Comparison of ENCODE assay signal across 8 cellular contexts in the genomic region with DNA sequence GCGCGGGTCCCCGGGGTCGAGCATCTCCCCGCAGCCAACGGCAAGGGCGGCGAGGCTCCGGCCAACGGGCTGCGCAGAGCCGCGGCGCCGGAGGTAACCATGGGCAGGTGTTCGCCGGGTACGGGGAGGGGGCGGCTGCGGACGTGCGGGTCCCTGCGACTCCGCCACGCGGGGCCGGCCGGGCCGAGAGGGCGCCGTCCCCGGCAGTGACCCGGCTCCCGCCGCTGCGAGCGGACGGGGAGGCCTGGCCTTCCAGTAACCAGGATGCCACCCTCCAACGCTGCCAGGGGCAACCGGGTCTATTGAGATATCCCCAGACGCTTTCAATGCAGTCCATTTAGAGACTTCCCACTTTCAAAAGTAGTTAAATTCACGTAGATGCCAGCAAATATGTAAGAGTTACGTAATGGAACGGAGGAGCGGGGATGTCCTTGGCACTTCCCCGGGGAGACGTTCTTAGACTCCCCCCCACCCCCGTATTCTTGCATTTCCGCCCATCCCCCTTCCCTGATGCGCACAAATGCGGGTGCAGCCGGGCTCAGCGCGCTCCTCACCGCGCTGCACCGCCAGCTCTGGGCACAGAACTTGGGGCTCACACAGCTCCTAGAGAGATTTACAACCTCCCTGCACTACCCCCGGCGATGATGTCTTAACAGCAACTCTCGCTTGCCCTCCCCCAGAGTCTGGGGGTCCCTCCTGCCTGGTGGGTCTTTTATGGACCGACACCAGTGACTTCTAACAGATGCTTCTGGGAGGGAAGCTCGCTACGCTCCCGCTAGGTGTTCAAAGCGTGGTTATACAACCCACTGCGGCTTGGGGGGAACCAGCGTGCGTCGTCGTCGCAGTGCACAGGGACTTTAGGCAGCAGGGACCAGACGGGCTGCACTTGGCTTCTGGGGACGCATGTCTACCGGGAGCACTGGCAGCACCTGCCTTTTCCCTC. TPM values are rescaled to one million over a fixed set of nuclear protein-coding genes. Genes with fewer than 3 reads are reported as not detected.
DNase-seq lines count a peak whose midpoint lies in the region; ATAC-seq and TF ChIP-seq lines count a peak whose summit lies in the region.

No MANE protein-coding gene starts in this region.

- no peaks in the 10 kb centered on the region for H3K36me3 Mint-ChIP-seq in IgD-negative memory B cell
- H3K36me3 Mint-ChIP-seq in activated T-helper 2 cell treated with anti-CD3 and anti-CD28 coated beads, Interferon-gamma antibody, Interleukin-2, Interleukin-4, amounts not matched to agents 10 μg/mL and 5 μg/mL and 100 μg/mL, durations not matched to agents 14 hours and 24 hours and 36 hours (ENCODE audit: low read depth) = peaks cover 17% of the 10 kb centered on the region

- ATAC-seq in GM19351 (IDR thresholded peaks at IDR 0.05; ENCODE audit: unreplicated experiment) = peak; percentile 12
- peak in 7 of 8 donors; percentile 34 to 79 (median 42) for ATAC-seq in heart right ventricle

- peak overlapping the region; percentile 88 to 95 (median 92) for H3K27ac Mint-ChIP-seq in IgD-negative memory B cell
- peak overlapping the region; percentile 86 for H3K27ac Mint-ChIP-seq in activated T-helper 2 cell treated with anti-CD3 and anti-CD28 coated beads, Interferon-gamma antibody, Interleukin-2, Interleukin-4, amounts not matched to agents 10 μg/mL and 5 μg/mL and 100 μg/mL, durations not matched to agents 14 hours and 24 hours and 36 hours

- H3K27me3 ChIP-seq in BE2C (peaks cover 14% of the 10 kb centered on the region; the same call in 1 of the 2 replicates), heart right ventricle (peaks cover 0 to 52% (median 39%) of the 10 kb centered on the region in 7 donors)

- peaks cover 6% of the 10 kb centered on the region for H3K27me3 Mint-ChIP-seq in IgD-negative memory B cell
- peaks cover 21% of the 10 kb centered on the region for H3K27me3 Mint-ChIP-seq in activated T-helper 2 cell treated with anti-CD3 and anti-CD28 coated beads, Interferon-gamma antibody, Interleukin-2, Interleukin-4, amounts not matched to agents 10 μg/mL and 5 μg/mL and 100 μg/mL, durations not matched to agents 14 hours and 24 hours and 36 hours (ENCODE audit: low read depth)

- H3K27ac ChIP-seq in heart right ventricle = peak overlapping the region in 5 of 10 donors; percentile 10 to 65 (median 42)

- 5 to 6% methylated on average over 72 to 74 of the region's 74 CpGs for WGBS in heart right ventricle, 2 donors

- H3K36me3 ChIP-seq in BE2C (no peaks in the 10 kb centered on the region; the same call in 1 of the 2 replicates), heart right ventricle (no peaks in the 10 kb centered on the region)

- H3K9me3 ChIP-seq in BE2C = no peaks in the 10 kb centered on the region; the same call in 1 of the 2 replicates
- H3K9me3 ChIP-seq in heart right ventricle = no peaks in the 10 kb centered on the region

- DNase-seq in BE2C = no peak
- no peak for DNase-seq in activated T-helper 2 cell treated with anti-CD3 and anti-CD28 coated beads, Interferon-gamma antibody, Interleukin-2, Interleukin-4, amounts not matched to agents 10 μg/mL and 5 μg/mL and 100 μg/mL, durations not matched to agents 14 hours and 24 hours and 36 hours (ENCODE audit: low spot score)
- DNase-seq in heart right ventricle = peak in 1 of 2 donors; percentile 10
- no peak for DNase-seq in retinal pigment epithelial cell (ENCODE audit: low read depth)
- DNase-seq in SHP77 treated with DMSO at 0.1 percent for 48 hours (lab: John Stamatoyannopoulos, UW) = no peak
- no peak for DNase-seq in NK-92 treated with Interleukin-12 subunit alpha and Interleukin-12 subunit beta, amount 100 ng/mL, for 24 hours (lab: John Stamatoyannopoulos, UW)

- H3K4me3 ChIP-seq in BE2C (ENCODE audit: low read depth, low read length) (peak overlapping the region; percentile 51), heart right ventricle (peak overlapping the region; percentile 44 to 70 (median 56)), retinal pigment epithelial cell (ENCODE audit: low read length) (peak overlapping the region; percentile 35)

- H3K9me3 Mint-ChIP-seq in IgD-negative memory B cell = no peaks in the 10 kb centered on the region
- H3K9me3 Mint-ChIP-seq in activated T-helper 2 cell treated with anti-CD3 and anti-CD28 coated beads, Interferon-gamma antibody, Interleukin-2, Interleukin-4, amounts not matched to agents 10 μg/mL and 5 μg/mL and 100 μg/mL, durations not matched to agents 14 hours and 24 hours and 36 hours = peaks cover 7% of the 10 kb centered on the region

- intact Hi-C loops in activated T-helper 2 cell treated with anti-CD3 and anti-CD28 coated beads, Interferon-gamma antibody, Interleukin-2, Interleukin-4, amounts not matched to agents 10 μg/mL and 5 μg/mL and 100 μg/mL, durations not matched to agents 14 hours and 24 hours and 36 hours (cut with micrococcal nuclease) = loop anchor here (5.0 to 10.0 kb wide), 3 partner anchors 103 to 783 kb away; a partner anchor contains a TSS
- intact Hi-C loops in heart right ventricle (cut with DNase I) = loop anchor here in 1 of 10 donors (10.0 kb wide), 1 partner anchor 100 kb away; a partner anchor contains a TSS

- peaks cover 14% of the 10 kb centered on the region for H3K4me1 ChIP-seq in BE2C
- H3K4me1 ChIP-seq in heart right ventricle = peaks cover 0 to 24% (median 3%) of the 10 kb centered on the region in 9 donors

- TF ChIP-seq CTCF in BE2C (IDR thresholded peaks at IDR 0.05; ENCODE audit: low read depth, low read length) (no peak), heart right ventricle (IDR thresholded peaks at IDR 0.05) (no peak), retinal pigment epithelial cell (conservative IDR thresholded peaks at IDR 0.05; ENCODE audit: low read depth, low read length) (no peak)

- peaks cover 38 to 45% (median 39%) of the 10 kb centered on the region in 3 donors for H3K4me1 Mint-ChIP-seq in IgD-negative memory B cell
- peaks cover 37% of the 10 kb centered on the region for H3K4me1 Mint-ChIP-seq in activated T-helper 2 cell treated with anti-CD3 and anti-CD28 coated beads, Interferon-gamma antibody, Interleukin-2, Interleukin-4, amounts not matched to agents 10 μg/mL and 5 μg/mL and 100 μg/mL, durations not matched to agents 14 hours and 24 hours and 36 hours (ENCODE audit: low read depth)

- H3K4me3 Mint-ChIP-seq in IgD-negative memory B cell = peak overlapping the region; percentile 91 to 98 (median 95)
- H3K4me3 Mint-ChIP-seq in activated T-helper 2 cell treated with anti-CD3 and anti-CD28 coated beads, Interferon-gamma antibody, Interleukin-2, Interleukin-4, amounts not matched to agents 10 μg/mL and 5 μg/mL and 100 μg/mL, durations not matched to agents 14 hours and 24 hours and 36 hours (ENCODE audit: low read depth) = peak overlapping the region; percentile 88

RNA-seq across cellular contexts. Expression of a gene that starts 0.7 kb away (rescaled TPM):
- 4.8 TPM for polyA plus RNA-seq in BE2C (2012; ENCODE audit: insufficient read depth, insufficient read length, low read depth)
- 3.1 TPM for polyA plus RNA-seq in IgD-negative memory B cell
- total RNA-seq in activated T-helper 2 cell treated with anti-CD3 and anti-CD28 coated beads, Interferon-gamma antibody, Interleukin-2, Interleukin-4, amounts not matched to agents 10 μg/mL and 5 μg/mL and 100 μg/mL, durations not matched to agents 14 hours and 24 hours and 36 hours = 10.6 and 11.4 TPM in 2 replicates
- 10 to 100 TPM in 4 of 10 donors, 1 to 10 TPM in 4, under 1 TPM in 2; 0.54 to 34.4 (median 6.3) TPM for total RNA-seq in heart right ventricle
- 1 to 10 TPM; 1.3 to 3.4 TPM for polyA plus RNA-seq in heart right ventricle
